ENCODE assay signal across 19 cellular contexts in genomic region chr10:43685744-43686143, GRCh38.
"Had no signal": no experiment of that assay in that cellular context is flagged by ENCODE, and none has a peak within 500 bp of the region (broad histone marks: within the 10 kb centered on the region; RNA-seq: fewer than 3 reads in every experiment).

No MANE protein-coding gene starts in this region.

- ATAC-seq: effector memory CD8-positive, alpha-beta T cell; gastrocnemius medialis; natural killer cell treated with Interleukin-12 subunit alpha and Interleukin-12 subunit beta and Interleukin-15 and Interleukin-18, amount 100 ng/mL, for 72 hours; stimulated activated effector memory CD8-positive, alpha-beta T cell treated with anti-CD3 and anti-CD28 coated beads, Interleukin-12 subunit alpha, Interleukin-12 subunit beta, amount 100 ng/mL, for 72 hours; stimulated activated naive CD8-positive, alpha-beta T cell treated with anti-CD3 and anti-CD28 coated beads, Interleukin-15, Interleukin-2, amounts not matched to agents 100 U/mL and 50 U/mL, for 24 hours; upper lobe of right lung had no signal

- H3K36me3 ChIP-seq: esophagus muscularis mucosa, gastrocnemius medialis, neural progenitor cell, ovary, right lobe of liver, tibial nerve, upper lobe of right lung, vagina had no signal

- H3K9me3 ChIP-seq: esophagus muscularis mucosa, gastrocnemius medialis, ovary, right lobe of liver, tibial nerve, upper lobe of right lung, vagina had no signal

- H3K27ac ChIP-seq: epithelial cell of prostate, esophagus muscularis mucosa, neural progenitor cell, ovary, right lobe of liver, tibial nerve, upper lobe of right lung, vagina had no signal

- DNase-seq: cerebellar nuclear complex; effector memory CD8-positive, alpha-beta T cell; mammary epithelial cell; nucleus accumbens; ovary; right lobe of liver; stimulated activated CD4-positive, alpha-beta T cell treated with anti-CD3 and anti-CD28 coated beads, Interleukin-2, amount 100 ng/mL, for 48 hours; stimulated activated CD8-positive, alpha-beta memory T cell treated with anti-CD3 and anti-CD28 coated beads, Interleukin-4, amount 100 ng/mL, for 48 hours; stimulated activated naive CD8-positive, alpha-beta T cell treated with anti-CD3 and anti-CD28 coated beads, Interleukin-15, Interleukin-2, amounts not matched to agents 100 U/mL and 50 U/mL, for 24 hours; upper lobe of right lung had no signal

- H2AFZ ChIP-seq: neural progenitor cell had no signal

- H3K4me3 ChIP-seq: esophagus muscularis mucosa, gastrocnemius medialis, neural progenitor cell, ovary, right lobe of liver, smooth muscle cell, tibial nerve, upper lobe of right lung, vagina had no signal

- H3K27me3 ChIP-seq: esophagus muscularis mucosa, gastrocnemius medialis, ovary, right lobe of liver, tibial nerve, upper lobe of right lung, vagina had no signal

- H3K9ac ChIP-seq: neural progenitor cell had no signal

- H3K4me2 ChIP-seq: neural progenitor cell, smooth muscle cell had no signal

- H3K4me1 ChIP-seq: neural progenitor cell had no signal
